ENCODE assay signal across 10 cellular contexts in genomic region chr11:65554842-65555395, GRCh38. TPM values are rescaled to one million over a fixed set of nuclear protein-coding genes. Genes with fewer than 3 reads are reported as not detected.
DNase-seq lines count a peak whose midpoint lies in the region; ATAC-seq and TF ChIP-seq lines count a peak whose summit lies in the region.
"Had no signal": no experiment of that assay in that cellular context is flagged by ENCODE, and none has a peak within 500 bp of the region (broad histone marks: within the 10 kb centered on the region; RNA-seq: fewer than 3 reads in every experiment).

No MANE protein-coding gene starts in this region.

- H3K36me3 Mint-ChIP-seq in activated CD4-positive, alpha-beta T cell treated with anti-CD3 and anti-CD28 coated beads, Interleukin-2, amount 10 ng/mL, durations not matched to agents 7 days and 5 days (ENCODE audit: low read depth) = peaks cover 12% of the 10 kb centered on the region
- H3K36me3 Mint-ChIP-seq in activated B cell treated with CpG ODN at 0.5 μM for 24 hours (ENCODE audit: low read depth) (no peaks in the 10 kb centered on the region), glutamatergic neuron (ENCODE audit: unreplicated experiment) (no peaks in the 10 kb centered on the region)

- H3K4me3 Mint-ChIP-seq in activated CD4-positive, alpha-beta T cell treated with anti-CD3 and anti-CD28 coated beads, Interleukin-2, amount 10 ng/mL, durations not matched to agents 7 days and 5 days = peak overlapping the region; percentile 58
- H3K4me3 Mint-ChIP-seq in activated B cell treated with CpG ODN at 0.5 μM for 24 hours = peak overlapping the region; percentile 5
- H3K4me3 Mint-ChIP-seq in glutamatergic neuron (ENCODE audit: unreplicated experiment) = peak overlapping the region; percentile 36

- H3K27me3 Mint-ChIP-seq in activated CD4-positive, alpha-beta T cell treated with anti-CD3 and anti-CD28 coated beads, Interleukin-2, amount 10 ng/mL, durations not matched to agents 7 days and 5 days = no peaks in the 10 kb centered on the region
- no peaks in the 10 kb centered on the region for H3K27me3 Mint-ChIP-seq in activated B cell treated with CpG ODN at 0.5 μM for 24 hours
- H3K27me3 Mint-ChIP-seq in glutamatergic neuron (ENCODE audit: unreplicated experiment) = peaks cover 20% of the 10 kb centered on the region

- H3K27ac Mint-ChIP-seq in activated CD4-positive, alpha-beta T cell treated with anti-CD3 and anti-CD28 coated beads, Interleukin-2, amount 10 ng/mL, durations not matched to agents 7 days and 5 days = peak overlapping the region; percentile 84
- H3K27ac Mint-ChIP-seq in activated B cell treated with CpG ODN at 0.5 μM for 24 hours (peak overlapping the region; percentile 21), glutamatergic neuron (ENCODE audit: unreplicated experiment) (no peak overlapping the region)

- H3K4me1 Mint-ChIP-seq in activated CD4-positive, alpha-beta T cell treated with anti-CD3 and anti-CD28 coated beads, Interleukin-2, amount 10 ng/mL, durations not matched to agents 7 days and 5 days = peaks cover 64% of the 10 kb centered on the region
- H3K4me1 Mint-ChIP-seq in activated B cell treated with CpG ODN at 0.5 μM for 24 hours = peaks cover 46% of the 10 kb centered on the region
- peaks cover 14% of the 10 kb centered on the region for H3K4me1 Mint-ChIP-seq in glutamatergic neuron (ENCODE audit: low read depth, unreplicated experiment)

- intact Hi-C loops in activated B cell treated with CpG ODN at 0.5 μM for 24 hours (cut with micrococcal nuclease) (no loop called here), stomach (cut with DNase I; ENCODE audit: low total_unique reads) (no loop called here)

- H3K9me3 ChIP-seq in stomach = no peaks in the 10 kb centered on the region
- H3K9me3 ChIP-seq: colonic mucosa had no signal

- H3K4me3 ChIP-seq in stomach = no peak overlapping the region
- H3K4me3 ChIP-seq: colonic mucosa had no signal

- CTCF ChIA-PET in activated CD4-positive, alpha-beta T cell treated with anti-CD3 and anti-CD28 coated beads, Interleukin-2, amount 10 ng/mL, durations not matched to agents 7 days and 5 days (lab: Charles Lee) = interaction anchor here (1.0 to 1.6 kb wide), 4 partner anchors 11 to 53 kb away, joined by 3 to 4 read pairs (median 4); no protein-coding TSS in a partner anchor
- CTCF ChIA-PET in activated B cell treated with CpG ODN at 0.5 μM for 24 hours (lab: Charles Lee) = no interaction called here

- DNase-seq in activated CD4-positive, alpha-beta T cell treated with anti-CD3 and anti-CD28 coated beads, Interleukin-2, amount 10 ng/mL, durations not matched to agents 7 days and 5 days = no peak
- no peak for DNase-seq in activated CD4-positive, alpha-beta T cell treated with anti-CD3 and anti-CD28 coated beads, Interleukin-2, amount 50 U/mL, for 4 hours
- DNase-seq in activated B cell treated with CpG ODN at 0.5 μM for 24 hours (no peak), glutamatergic neuron (no peak), stomach (no peak), GM19240 (ENCODE audit: insufficient read length, low spot score) (no peak), retina (no peak)
- DNase-seq: colonic mucosa, nucleus accumbens had no signal

- H3K27me3 ChIP-seq in stomach = peaks cover 0 to 8% (median 0%) of the 10 kb centered on the region in 3 donors
- H3K27me3 ChIP-seq: colonic mucosa had no signal

- no peak for TF ChIP-seq POLR2A in stomach (IDR thresholded peaks at IDR 0.05)

- ATAC-seq in activated B cell treated with CpG ODN at 0.5 μM for 24 hours (ENCODE audit: low read depth) = no peak
- no peak for ATAC-seq in HG03460 (IDR thresholded peaks at IDR 0.05; ENCODE audit: unreplicated experiment)

- H3K4me1 ChIP-seq in stomach = peaks cover 41 to 87% (median 80%) of the 10 kb centered on the region in 4 donors

- POLR2A ChIA-PET in activated CD4-positive, alpha-beta T cell treated with anti-CD3 and anti-CD28 coated beads, Interleukin-2, amount 10 ng/mL, durations not matched to agents 7 days and 5 days (lab: Charles Lee) = no interaction called here
- POLR2A ChIA-PET in activated B cell treated with CpG ODN at 0.5 μM for 24 hours (lab: Charles Lee) = interaction anchor here (1.2 kb wide), 1 partner anchor 8 kb away, joined by 17 read pairs; no protein-coding TSS in a partner anchor

- TF ChIP-seq EP300 in stomach (IDR thresholded peaks at IDR 0.05) = no peak

- peaks cover 0 to 34% (median 22%) of the 10 kb centered on the region in 4 donors for H3K36me3 ChIP-seq in stomach
- H3K36me3 ChIP-seq: colonic mucosa had no signal

- 72 to 94% (median 87%) methylated on average over 4 of the region's 4 CpGs for WGBS in stomach, 5 donors

- peak overlapping the region in 3 of 5 donors; percentile 41 to 96 (median 94) for H3K27ac ChIP-seq in stomach
- H3K27ac ChIP-seq: colonic mucosa had no signal

- H3K9me3 Mint-ChIP-seq in activated CD4-positive, alpha-beta T cell treated with anti-CD3 and anti-CD28 coated beads, Interleukin-2, amount 10 ng/mL, durations not matched to agents 7 days and 5 days = no peaks in the 10 kb centered on the region
- H3K9me3 Mint-ChIP-seq in activated B cell treated with CpG ODN at 0.5 μM for 24 hours (no peaks in the 10 kb centered on the region), glutamatergic neuron (ENCODE audit: unreplicated experiment) (peaks cover 14% of the 10 kb centered on the region)

- TF ChIP-seq CTCF in activated B cell treated with CpG ODN at 0.5 μM for 24 hours (IDR thresholded peaks at IDR 0.05) = no peak
- TF ChIP-seq CTCF in glutamatergic neuron (IDR thresholded peaks at IDR 0.05; ENCODE audit: partially characterized antibody, unreplicated experiment) = no peak
- TF ChIP-seq CTCF in stomach (IDR thresholded peaks at IDR 0.05) = no peak

RNA-seq across cellular contexts. Expression of gene LTBP3, which starts 3.2 kb away (rescaled TPM):
- 10 to 100 TPM; 80.2 to 92.5 TPM for total RNA-seq in activated CD4-positive, alpha-beta T cell treated with anti-CD3 and anti-CD28 coated beads, Interleukin-2, amount 10 ng/mL, durations not matched to agents 7 days and 5 days
- total RNA-seq in activated B cell treated with CpG ODN at 0.5 μM for 24 hours = 25.0 and 25.3 TPM in 2 replicates
- 2.5 TPM for total RNA-seq in glutamatergic neuron (ENCODE audit: unreplicated experiment)
- 100 to 1,000 TPM in 4 of 5 donors, 10 to 100 TPM in 1; 35.1 to 452 (median 117) TPM for total RNA-seq in stomach
- polyA plus RNA-seq in stomach = 10 to 100 TPM; 26.9 to 58.2 (median 28.7) TPM

RNA-seq across cellular contexts. Expression of gene ZNRD2, which starts 15.4 kb away (rescaled TPM):
- total RNA-seq in activated CD4-positive, alpha-beta T cell treated with anti-CD3 and anti-CD28 coated beads, Interleukin-2, amount 10 ng/mL, durations not matched to agents 7 days and 5 days = 10 to 100 TPM; 32.4 to 35.4 TPM
- total RNA-seq in activated B cell treated with CpG ODN at 0.5 μM for 24 hours (40.9 and 41.0 TPM in 2 replicates), glutamatergic neuron (ENCODE audit: unreplicated experiment) (37.9 TPM), stomach (10 to 100 TPM; 17.7 to 99.1 (median 51.9) TPM)
- 10 to 100 TPM; 49.6 to 56.6 (median 51.8) TPM for polyA plus RNA-seq in stomach

RNA-seq across cellular contexts. Expression of gene FAM89B, which starts 17.4 kb away (rescaled TPM):
- 10 to 100 TPM; 34.1 to 42.1 TPM for total RNA-seq in activated CD4-positive, alpha-beta T cell treated with anti-CD3 and anti-CD28 coated beads, Interleukin-2, amount 10 ng/mL, durations not matched to agents 7 days and 5 days
- 19.1 and 21.6 TPM in 2 replicates for total RNA-seq in activated B cell treated with CpG ODN at 0.5 μM for 24 hours
- 184 TPM for total RNA-seq in glutamatergic neuron (ENCODE audit: unreplicated experiment)
- 10 to 100 TPM in 4 of 5 donors, 1 to 10 TPM in 1; 3.9 to 57.8 (median 48.1) TPM for total RNA-seq in stomach
- polyA plus RNA-seq in stomach = 10 to 100 TPM; 63.4 to 68.2 (median 65.1) TPM

RNA-seq across cellular contexts. Expression of gene EHBP1L1, which starts 20.9 kb away (rescaled TPM):
- 10 to 100 TPM; 69.2 to 96.7 TPM for total RNA-seq in activated CD4-positive, alpha-beta T cell treated with anti-CD3 and anti-CD28 coated beads, Interleukin-2, amount 10 ng/mL, durations not matched to agents 7 days and 5 days
- total RNA-seq in activated B cell treated with CpG ODN at 0.5 μM for 24 hours (143 and 163 TPM in 2 replicates), glutamatergic neuron (ENCODE audit: unreplicated experiment) (14.2 TPM), stomach (100 to 1,000 TPM in 4 of 5 donors, 10 to 100 TPM in 1; 43.0 to 200 (median 126) TPM)
- 10 to 100 TPM; 28.0 to 67.6 (median 49.2) TPM for polyA plus RNA-seq in stomach

RNA-seq across cellular contexts. Expression of gene SCYL1, which starts 30.0 kb away (rescaled TPM):
- 10 to 100 TPM; 59.1 to 62.1 TPM for total RNA-seq in activated CD4-positive, alpha-beta T cell treated with anti-CD3 and anti-CD28 coated beads, Interleukin-2, amount 10 ng/mL, durations not matched to agents 7 days and 5 days
- 70.0 and 75.7 TPM in 2 replicates for total RNA-seq in activated B cell treated with CpG ODN at 0.5 μM for 24 hours
- 80.0 TPM for total RNA-seq in glutamatergic neuron (ENCODE audit: unreplicated experiment)
- total RNA-seq in stomach = 10 to 100 TPM in 4 of 5 donors, 1 to 10 TPM in 1; 3.5 to 89.0 (median 65.2) TPM
- polyA plus RNA-seq in stomach = 10 to 100 TPM; 65.8 to 94.8 (median 86.1) TPM

Comparison
In these comparisons a context has a peak if more than half of its experiments do, and no peak if none do; other contexts are left out.
1. H3K4me3 Mint-ChIP-seq: peak in every context shown above with its lines; median percentile 58 in activated CD4-positive, alpha-beta T cell treated with anti-CD3 and anti-CD28 coated beads, Interleukin-2, amount 10 ng/mL, durations not matched to agents 7 days and 5 days; 36 in glutamatergic neuron; 5 in activated B cell treated with CpG ODN at 0.5 μM for 24 hours.